ENCODE assay signal across 13 cellular contexts in genomic region chr15:49171790-49172189, GRCh38. TPM values are rescaled to one million over a fixed set of nuclear protein-coding genes. Genes with fewer than 3 reads are reported as not detected.
A peak's percentile ranks its signal among the peaks of the same experiment; 100 is the strongest.
DNase-seq lines count a peak whose midpoint lies in the region; ATAC-seq and TF ChIP-seq lines count a peak whose summit lies in the region.
"Had no signal": no experiment of that assay in that cellular context is flagged by ENCODE, and none has a peak within 500 bp of the region (broad histone marks: within the 10 kb centered on the region; RNA-seq: fewer than 3 reads in every experiment).

No MANE protein-coding gene starts in this region.

- CTCF ChIA-PET in Calu3 (lab: Charles Lee) = interaction anchor here (0.6 to 0.7 kb wide), 2 partner anchors 210 to 1064 kb away, joined by 3 read pairs; no protein-coding TSS in a partner anchor

- no peaks in the 10 kb centered on the region for H3K9me2 ChIP-seq in SU-DHL-6 (replicated peaks; ENCODE audit: insufficient read depth, low read length)

- no peaks in the 10 kb centered on the region for H3K9me3 ChIP-seq in SU-DHL-6 (ENCODE audit: insufficient read depth, low read length)

- BruUV-seq in Calu3 (replicated peaks; lab: Mats Ljungman, UMichigan) = no TSS peak

- H3K27ac Mint-ChIP-seq in Calu3 (ENCODE audit: unreplicated experiment) = peak overlapping the region; percentile 97
- H3K27ac Mint-ChIP-seq: neural progenitor cell had no signal

- H3F3A ChIP-seq in SU-DHL-6 (ENCODE audit: insufficient read depth) = no peaks in the 10 kb centered on the region

- H3K4me2 ChIP-seq in SU-DHL-6 (ENCODE audit: low read depth, low read length, poor library complexity, severe bottlenecking) = peak overlapping the region; percentile 90
- H3K4me2 ChIP-seq: neural progenitor cell had no signal

- H2AFZ ChIP-seq in ACC112 (ENCODE audit: low read length, unreplicated experiment) = no peak overlapping the region
- H2AFZ ChIP-seq in SU-DHL-6 (ENCODE audit: low read depth, low read length, severe bottlenecking) = no peak overlapping the region
- H2AFZ ChIP-seq: neural progenitor cell had no signal

- H3K27me3 ChIP-seq in ACC112 (ENCODE audit: insufficient read depth, low read length) = no peaks in the 10 kb centered on the region
- no peaks in the 10 kb centered on the region for H3K27me3 ChIP-seq in SU-DHL-6 (ENCODE audit: low read length)

- H3K36me3 ChIP-seq in ACC112 (ENCODE audit: insufficient read depth, low read length) (no peaks in the 10 kb centered on the region), SU-DHL-6 (ENCODE audit: low read length) (no peaks in the 10 kb centered on the region)
- H3K36me3 ChIP-seq: neural progenitor cell had no signal

- H3K4me3 Mint-ChIP-seq in Calu3 (ENCODE audit: low read depth, unreplicated experiment) = peak overlapping the region; percentile 93

- peaks cover 11% of the 10 kb centered on the region for H3K4me1 ChIP-seq in ACC112 (ENCODE audit: control insufficient read depth, insufficient read depth, low read length, unreplicated experiment)

- no peak for DNase-seq in Calu3
- DNase-seq in epithelial cell of proximal tubule (ENCODE audit: low read depth) = no peak
- DNase-seq in NCI-H226 = no peak
- DNase-seq in hippocampal formation (lab: John Stamatoyannopoulos, UW) = no peak
- DNase-seq in NCI-H526 treated with DMSO at 0.1 percent for 48 hours (lab: John Stamatoyannopoulos, UW) = no peak
- DNase-seq: central memory CD4-positive, alpha-beta T cell; NCI-H1048; NCI-H446 had no signal

- H3K9me3 Mint-ChIP-seq in Calu3 (ENCODE audit: low read depth, unreplicated experiment) = no peaks in the 10 kb centered on the region

- no peaks in the 10 kb centered on the region for H3K27me3 Mint-ChIP-seq in Calu3 (ENCODE audit: unreplicated experiment)

- H3K79me2 ChIP-seq in ACC112 (ENCODE audit: control insufficient read depth, insufficient read depth, low read length, unreplicated experiment) (peaks cover 42% of the 10 kb centered on the region), SU-DHL-6 (ENCODE audit: insufficient read depth, low read length) (peaks cover 14% of the 10 kb centered on the region)

- no peaks in the 10 kb centered on the region for H4K20me1 ChIP-seq in SU-DHL-6 (ENCODE audit: low read depth, low read length)

- ATAC-seq in GM21381 (IDR thresholded peaks at IDR 0.05; ENCODE audit: unreplicated experiment) = no peak
- ATAC-seq: left lobe of liver had no signal

- H3K27ac ChIP-seq in ACC112 (ENCODE audit: low read depth, low read length) = no peak overlapping the region
- no peak overlapping the region for H3K27ac ChIP-seq in SU-DHL-6 (ENCODE audit: low read depth, low read length)
- H3K27ac ChIP-seq: neural progenitor cell had no signal

- intact Hi-C loops in Calu3 (cut with micrococcal nuclease; ENCODE audit: unreplicated experiment) = no loop called here

- no peak overlapping the region for H3K9ac ChIP-seq in SU-DHL-6 (ENCODE audit: low read length)
- H3K9ac ChIP-seq: neural progenitor cell had no signal

- H3K36me3 Mint-ChIP-seq in Calu3 (ENCODE audit: insufficient read depth, unreplicated experiment) = peaks cover 25% of the 10 kb centered on the region
- H3K36me3 Mint-ChIP-seq: neural progenitor cell had no signal

- H3K4me1 Mint-ChIP-seq in Calu3 (ENCODE audit: low read depth, unreplicated experiment) = peaks cover 29% of the 10 kb centered on the region

- TF ChIP-seq CTCF in Calu3 (IDR thresholded peaks at IDR 0.05; ENCODE audit: unreplicated experiment) (no peak), SU-DHL-6 (IDR thresholded peaks at IDR 0.05; ENCODE audit: insufficient read depth, low read length, poor library complexity, severe bottlenecking) (no peak), epithelial cell of proximal tubule (conservative IDR thresholded peaks at IDR 0.05; ENCODE audit: low read depth, low read length) (no peak)

- H3K4me3 ChIP-seq in ACC112 (ENCODE audit: low read depth, low read length) = peak overlapping the region; percentile 83
- H3K4me3 ChIP-seq in SU-DHL-6 (ENCODE audit: insufficient read depth, low read length, poor library complexity, severe bottlenecking) = no peak overlapping the region
- peak overlapping the region; percentile 66 for H3K4me3 ChIP-seq in epithelial cell of proximal tubule (ENCODE audit: low read depth, low read length)
- H3K4me3 ChIP-seq: neural progenitor cell had no signal

RNA-seq across cellular contexts. Expression of gene GALK2, which starts 1.7 kb away (rescaled TPM):
- 44.2 and 48.3 TPM in 2 replicates for total RNA-seq in Calu3 (2022)
- 34.2 and 37.6 TPM in 2 replicates for total RNA-seq in epithelial cell of proximal tubule

RNA-seq across cellular contexts. Expression of gene COPS2, which starts 16.4 kb away (rescaled TPM):
- total RNA-seq in Calu3 (2022) (73.7 and 80.9 TPM in 2 replicates), epithelial cell of proximal tubule (25.7 and 33.6 TPM in 2 replicates)
